In the genomic region with DNA sequence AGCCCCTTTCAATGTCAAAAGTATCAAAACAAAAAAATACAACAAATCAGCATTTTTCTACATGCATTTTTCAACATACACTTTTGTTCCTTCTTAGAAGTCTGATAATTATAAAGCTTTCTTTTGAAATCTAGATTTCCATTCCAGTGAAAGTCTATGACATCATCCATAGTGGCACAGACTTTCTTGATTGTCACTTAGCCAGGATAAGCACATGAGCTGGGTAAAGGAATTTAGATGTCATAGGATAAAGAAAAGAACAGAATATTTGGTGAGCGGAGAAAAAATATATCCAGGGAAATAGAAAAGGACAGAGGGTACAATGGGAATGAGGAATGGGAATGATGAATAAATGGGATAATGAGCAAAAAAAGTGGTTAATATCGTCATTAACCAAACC, we compare ENCODE assay signal across 32 cellular contexts. TPM values are rescaled to one million over a fixed set of nuclear protein-coding genes. Genes with fewer than 3 reads are reported as not detected.
DNase-seq lines count a peak whose midpoint lies in the region; ATAC-seq, FAIRE-seq and TF ChIP-seq lines count a peak whose summit lies in the region.
"Had no signal": no experiment of that assay in that cellular context is flagged by ENCODE, and none has a peak within 500 bp of the region (broad histone marks: within the 10 kb centered on the region; RNA-seq: fewer than 3 reads in every experiment).

No MANE protein-coding gene starts in this region.

- H2AFZ ChIP-seq in GM23248 = no peak overlapping the region; the same call in 1 of the 2 replicates

- no peaks in the 10 kb centered on the region for H3K36me3 Mint-ChIP-seq in CD14-positive monocyte
- H3K36me3 Mint-ChIP-seq: CD4-positive, alpha-beta memory T cell had no signal

- no peaks in the 10 kb centered on the region for H3K36me3 ChIP-seq in GM23248 (ENCODE audit: low read depth)
- no peaks in the 10 kb centered on the region for H3K36me3 ChIP-seq in thoracic aorta
- H3K36me3 ChIP-seq: BLaER1 treated with 17β-estradiol and CSF1 and Interleukin-3, amounts not matched to agents 10 nM and 100 nM; SJCRH30 had no signal

- peaks cover 0 to 2% (median 0%) of the 10 kb centered on the region in 7 donors for H3K9me3 Mint-ChIP-seq in CD14-positive monocyte

- no peak overlapping the region for H3K27ac Mint-ChIP-seq in CD14-positive monocyte
- H3K27ac Mint-ChIP-seq: CD4-positive, alpha-beta memory T cell had no signal

- ATAC-seq in thoracic aorta (ENCODE audit: insufficient number of reproducible peaks, low FRiP score, low read depth) (peak; percentile 70), GM18870 (IDR thresholded peaks at IDR 0.05; ENCODE audit: unreplicated experiment) (no peak)
- ATAC-seq: Right ventricle myocardium inferior, SK-N-SH treated with all-trans-retinoic acid at 6 μM for 48 hours had no signal

- H3K4me1 Mint-ChIP-seq in CD14-positive monocyte = no peaks in the 10 kb centered on the region
- H3K4me1 Mint-ChIP-seq: CD4-positive, alpha-beta memory T cell had no signal

- H3K79me2 ChIP-seq in GM23248 (ENCODE audit: insufficient read depth) = no peaks in the 10 kb centered on the region

- H3K27ac ChIP-seq in GM23248 = no peak overlapping the region
- H3K27ac ChIP-seq in thoracic aorta = peak overlapping the region in 1 of 2 donors; percentile 8
- H3K27ac ChIP-seq: BLaER1 treated with 17β-estradiol and CSF1 and Interleukin-3, amounts not matched to agents 10 nM and 100 nM; PC-9; SJCRH30 had no signal

- intact Hi-C loops in CD14-positive monocyte (cut with micrococcal nuclease) = no loop called here

- in situ Hi-C loops in GM23248 (cut with MboI) = no loop called here

- H3K4me2 ChIP-seq in GM23248 (ENCODE audit: unreplicated experiment) = no peak overlapping the region
- H3K4me2 ChIP-seq: BLaER1 treated with 17β-estradiol and CSF1 and Interleukin-3, amounts not matched to agents 10 nM and 100 nM; PC-9 had no signal

- H3F3A ChIP-seq in GM23248 (ENCODE audit: insufficient read depth) = no peaks in the 10 kb centered on the region

- no peaks in the 10 kb centered on the region for H3K9me2 ChIP-seq in GM23248 (ENCODE audit: insufficient read depth)

- 99 to 100% methylated on average over 2 of the region's 2 CpGs for WGBS in GM23248 (ENCODE audit: low coverage in 1 of 2, low lambda C conversion rate in 2 of 2, missing lambda C conversion rate in 2 of 2), 2 experiments

- H3K4me1 ChIP-seq in GM23248 (ENCODE audit: insufficient read depth) = no peaks in the 10 kb centered on the region
- peaks cover 0 to 19% of the 10 kb centered on the region in 2 donors for H3K4me1 ChIP-seq in thoracic aorta (ENCODE audit: control insufficient read depth in 1 of 2, low read depth in 2 of 2)
- H3K4me1 ChIP-seq: BLaER1 treated with 17β-estradiol and CSF1 and Interleukin-3, amounts not matched to agents 10 nM and 100 nM; SJCRH30 had no signal

- H3K4me3 ChIP-seq in GM23248 (no peak overlapping the region), thoracic aorta (peak overlapping the region; percentile 5)
- H3K4me3 ChIP-seq: BLaER1 treated with 17β-estradiol and CSF1 and Interleukin-3, amounts not matched to agents 10 nM and 100 nM; PC-9; SJCRH30 had no signal

- H3K27me3 ChIP-seq in GM23248 (replicated peaks; ENCODE audit: insufficient read depth) = no peaks in the 10 kb centered on the region
- H3K27me3 ChIP-seq in thoracic aorta (replicated peaks; ENCODE audit: insufficient read depth) = no peaks in the 10 kb centered on the region
- H3K27me3 ChIP-seq: BLaER1 treated with 17β-estradiol and CSF1 and Interleukin-3, amounts not matched to agents 10 nM and 100 nM; SJCRH30 had no signal

- H4K20me1 ChIP-seq in GM23248 (ENCODE audit: insufficient read depth) = no peaks in the 10 kb centered on the region
- H4K20me1 ChIP-seq: BLaER1 treated with 17β-estradiol and CSF1 and Interleukin-3, amounts not matched to agents 10 nM and 100 nM had no signal

- H3K9me3 ChIP-seq in GM23248 (ENCODE audit: low read depth) = no peaks in the 10 kb centered on the region
- no peaks in the 10 kb centered on the region for H3K9me3 ChIP-seq in thoracic aorta
- H3K9me3 ChIP-seq: BLaER1 treated with 17β-estradiol and CSF1 and Interleukin-3, amounts not matched to agents 10 nM and 100 nM; SJCRH30 had no signal

- H3K9ac ChIP-seq in GM23248 = no peak overlapping the region
- H3K9ac ChIP-seq: BLaER1 treated with 17β-estradiol and CSF1 and Interleukin-3, amounts not matched to agents 10 nM and 100 nM had no signal

- no peak overlapping the region for H3K4me3 Mint-ChIP-seq in CD14-positive monocyte
- H3K4me3 Mint-ChIP-seq: CD4-positive, alpha-beta memory T cell had no signal

- TF ChIP-seq CTCF in thoracic aorta (IDR thresholded peaks at IDR 0.05) (no peak), D721Med (IDR thresholded peaks at IDR 0.05; ENCODE audit: insufficient read depth, missing control alignments) (no peak), CD14-positive monocyte (IDR thresholded peaks at IDR 0.05) (no peak)

- H3K27me3 Mint-ChIP-seq in CD14-positive monocyte (ENCODE audit: low read depth in 3 of 3) = no peaks in the 10 kb centered on the region

- FAIRE-seq in D721Med (lab: Jason Lieb, UNC) = no peak
- FAIRE-seq: A204.1, GM12891, GM19239, H54 had no signal

- peak; percentile 8 for DNase-seq in GM23248
- DNase-seq in astrocyte of the hippocampus (ENCODE audit: low read depth, low spot score) = peak; percentile 42
- DNase-seq in myocyte (ENCODE audit: low read depth) = peak; percentile 6
- DNase-seq in thoracic aorta (ENCODE audit: low spot score) = no peak
- DNase-seq in D721Med (ENCODE audit: insufficient read length, low spot score) = no peak
- DNase-seq in CD14-positive monocyte (ENCODE audit: low spot score) = no peak
- DNase-seq in foreskin melanocyte = no peak
- DNase-seq: AML-193; CD4-positive, alpha-beta memory T cell; COR-L47; GF-D8; KBM-7; MV-4-11; NCI-H1105 treated with DMSO at 0.1 percent for 48 hours; NCI-H146; NCI-H1930; NCI-H2107; NCI-H446; NCI-H524 treated with DMSO at 0.1 percent for 48 hours; NCI-H774; NK-92 treated with Interleukin-12 subunit alpha and Interleukin-12 subunit beta, amount 100 ng/mL, for 24 hours; PC-9; SJCRH30 had no signal

RNA-seq across cellular contexts. Expression of gene TRPC4, which starts 15.1 kb away (rescaled TPM):
- total RNA-seq in GM23248 (2014; rRNA removed; shearing (Covaris generic)) = 8.6 and 10.5 TPM in 2 replicates
- 6.5 and 6.7 TPM in 2 replicates for polyA plus RNA-seq in GM23248 (2016; fragmentation: Nextera tagmentation; extraction: Ambion mirVana)
- 0.99 and 1.2 TPM in 2 replicates for total RNA-seq in myocyte
- polyA plus RNA-seq in myocyte (2012) = 0.23 TPM
- 1 to 10 TPM; 7.1 to 7.6 TPM for total RNA-seq in thoracic aorta
- polyA plus RNA-seq in CD14-positive monocyte = not detected
- total RNA-seq: CD4-positive, alpha-beta memory T cell; MCF 10A had no signal
- polyA plus RNA-seq: CD4-positive, alpha-beta memory T cell had no signal

Comparison
In these comparisons a context has a peak if more than half of its experiments do, and no peak if none do; other contexts are left out.
1. DNase-seq: peak in GM23248 (single experiment), astrocyte of the hippocampus (single experiment) and myocyte (single experiment); none in thoracic aorta (single experiment), D721Med (single experiment), CD14-positive monocyte (single experiment) and foreskin melanocyte (single experiment).